In the genomic region with DNA sequence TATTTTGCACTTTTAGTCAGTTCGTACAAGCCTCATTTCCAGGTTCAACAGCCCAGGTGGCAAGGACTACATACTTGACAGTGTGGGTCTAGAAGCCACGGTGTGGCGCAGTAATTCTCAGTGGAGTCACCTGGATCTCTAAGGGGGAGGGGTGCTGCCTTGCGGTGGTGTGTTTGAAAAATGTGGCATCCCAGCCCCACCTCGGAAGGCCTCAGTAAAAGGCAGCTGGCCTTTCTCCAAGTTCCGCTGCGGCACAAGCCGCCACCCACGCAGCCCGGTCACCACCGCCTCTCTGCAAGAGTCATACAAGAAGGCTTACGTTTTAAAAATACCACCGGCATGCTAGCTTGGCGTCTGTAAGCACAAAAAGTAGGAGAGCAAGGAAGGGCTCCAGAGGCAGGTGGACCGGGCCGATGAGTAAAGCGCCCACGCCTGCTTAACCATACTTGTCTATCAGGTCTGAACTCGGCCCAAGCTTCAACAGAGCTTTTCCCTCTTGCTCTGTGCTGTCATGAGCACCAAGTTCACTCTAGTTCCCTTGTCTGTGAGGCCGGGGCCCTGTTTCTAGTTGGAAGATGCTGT, we compare ENCODE assay signal across 8 cellular contexts. TPM values are rescaled to one million over a fixed set of nuclear protein-coding genes. Genes with fewer than 3 reads are reported as not detected.
A peak's percentile ranks its signal among the peaks of the same experiment; 100 is the strongest.
DNase-seq lines count a peak whose midpoint lies in the region; ATAC-seq and TF ChIP-seq lines count a peak whose summit lies in the region.

No MANE protein-coding gene starts in this region.

- ATAC-seq in GM21360 (IDR thresholded peaks at IDR 0.05; ENCODE audit: unreplicated experiment): peak; percentile 56

- 20 to 40% (median 30%) methylated on average over 13 to 20 of the region's 20 CpGs for WGBS in adrenal gland, 4 donors

- H3K9me3 ChIP-seq in adrenal gland (replicated peaks in 1 of 3) (no peaks in the 10 kb centered on the region), WERI-Rb-1 (ENCODE audit: severe bottlenecking) (no peaks in the 10 kb centered on the region)

- TF ChIP-seq CTCF in HL-60 (IDR thresholded peaks at IDR 0.05; ENCODE audit: insufficient read depth, low read length) (no peak), adrenal gland (IDR thresholded peaks at IDR 0.05) (no peak), WERI-Rb-1 (IDR thresholded peaks at IDR 0.05; ENCODE audit: low read depth, low read length) (no peak)

- H3K4me3 ChIP-seq in HL-60 (replicated peaks; ENCODE audit: insufficient read depth, low read length) (no peak overlapping the region), adrenal gland (no peak overlapping the region), WERI-Rb-1 (ENCODE audit: low read depth, low read length) (no peak overlapping the region)

- no peak for TF ChIP-seq POLR2A in adrenal gland (IDR thresholded peaks at IDR 0.05)

- intact Hi-C loops in adrenal gland (cut with DNase I): no loop called here

- H3K27ac ChIP-seq in HL-60 (replicated peaks): no peak overlapping the region
- H3K27ac ChIP-seq in adrenal gland: peak overlapping the region in 4 of 5 donors; percentile 26 to 77 (median 53)
- no peak overlapping the region for H3K27ac ChIP-seq in WERI-Rb-1

- no peaks in the 10 kb centered on the region for H3K36me3 ChIP-seq in adrenal gland (replicated peaks in 1 of 2)
- no peaks in the 10 kb centered on the region for H3K36me3 ChIP-seq in WERI-Rb-1

- DNase-seq in COLO829 (ENCODE audit: low spot score) (peak; percentile 78), HL-60 (ENCODE audit: low read depth in 1 of 2, low spot score in 1 of 2) (peak; percentile 87 to 91), T-helper 1 cell (peak in 4 of 5 donors; percentile 38 to 62 (median 42)), adrenal gland (peak; percentile 54 to 86 (median 76)), islet precursor cell (peak; percentile 92), WERI-Rb-1 (no peak)
- DNase-seq in stimulated activated CD4-positive, alpha-beta T cell treated with anti-CD3 and anti-CD28 coated beads, Interleukin-2, amount 100 ng/mL, for 4 hours (ENCODE audit: low read depth): peak; percentile 75

- H3K4me1 ChIP-seq in adrenal gland (replicated peaks in 1 of 2): peaks cover 23 to 46% of the 10 kb centered on the region in 2 donors

- H3K27me3 ChIP-seq in HL-60 (ENCODE audit: insufficient read depth, poor library complexity, severe bottlenecking) (no peaks in the 10 kb centered on the region), adrenal gland (no peaks in the 10 kb centered on the region), WERI-Rb-1 (ENCODE audit: insufficient read depth, low read depth, severe bottlenecking) (no peaks in the 10 kb centered on the region)

RNA-seq across cellular contexts. Expression of gene SPRED2, which starts 49.5 kb away (rescaled TPM):
- total RNA-seq in adrenal gland: 10 to 100 TPM; 12.0 to 28.4 (median 18.2) TPM
- polyA plus RNA-seq in adrenal gland: 10 to 100 TPM in 2 of 3 donors, 1 to 10 TPM in 1; 8.8 to 16.5 (median 13.2) TPM

Comparison
In these comparisons a context has a peak if more than half of its experiments do, and no peak if none do; other contexts are left out.
1. H3K27ac ChIP-seq: peak in adrenal gland (4 of 5); none in HL-60 (single experiment) and WERI-Rb-1 (single experiment).